ENCODE assay signal across 8 cellular contexts in genomic region chr11:68461284-68461861, GRCh38. TPM values are rescaled to one million over a fixed set of nuclear protein-coding genes. Genes with fewer than 3 reads are reported as not detected.
DNase-seq lines count a peak whose midpoint lies in the region; ATAC-seq and TF ChIP-seq lines count a peak whose summit lies in the region.

No MANE protein-coding gene starts in this region.

- POLR2A ChIA-PET in activated B cell treated with CpG ODN at 0.5 μM for 24 hours (lab: Charles Lee), result no interaction called here

- H3K4me3 Mint-ChIP-seq in HFFc6 (peak overlapping the region; percentile 97), activated B cell treated with CpG ODN at 0.5 μM for 24 hours (peak overlapping the region; percentile 91)

- H3K4me3 ChIP-seq in retinal pigment epithelial cell (ENCODE audit: low read length), result peak overlapping the region; percentile 94

- peak; percentile 24 for DNase-seq in CD1c-positive myeloid dendritic cell (ENCODE audit: extremely low spot score)
- DNase-seq in HFFc6, result no peak
- DNase-seq in activated B cell treated with CpG ODN at 0.5 μM for 24 hours, result no peak
- peak; percentile 40 for DNase-seq in glomerular visceral epithelial cell (ENCODE audit: extremely low spot score)
- DNase-seq in retinal pigment epithelial cell (ENCODE audit: low read depth), result no peak
- no peak for DNase-seq in NCI-H1694 (lab: John Stamatoyannopoulos, UW)
- DNase-seq in GM13977 (ENCODE audit: low spot score), result no peak
- no peak for DNase-seq in activated effector memory CD4-positive, alpha-beta T cell treated with Interleukin-2 at 50 U/mL for 16 hours

- in situ Hi-C loops in GM13977 (cut with MboI; ENCODE audit: low pct_unique_long_range_greater_than_20kb, low sequenced_read_pairs, unreplicated experiment), result no loop called here

- peaks cover 10% of the 10 kb centered on the region for H3K36me3 Mint-ChIP-seq in HFFc6 (ENCODE audit: low read depth)
- H3K36me3 Mint-ChIP-seq in activated B cell treated with CpG ODN at 0.5 μM for 24 hours (ENCODE audit: low read depth), result peaks cover 14% of the 10 kb centered on the region

- CTCF ChIA-PET in activated B cell treated with CpG ODN at 0.5 μM for 24 hours (lab: Charles Lee), result no interaction called here

- intact Hi-C loops in activated B cell treated with CpG ODN at 0.5 μM for 24 hours (cut with micrococcal nuclease), result loop anchor here (2.0 to 10.0 kb wide), 4 partner anchors 377 to 1179 kb away; partner anchors contain the start of genes CCND1 and UNC93B1

- no peak for ATAC-seq in activated B cell treated with CpG ODN at 0.5 μM for 24 hours (ENCODE audit: low read depth)

- H3K27ac Mint-ChIP-seq in HFFc6, result peak overlapping the region; percentile 75
- peak overlapping the region; percentile 79 for H3K27ac Mint-ChIP-seq in activated B cell treated with CpG ODN at 0.5 μM for 24 hours

- no peaks in the 10 kb centered on the region for H3K9me3 Mint-ChIP-seq in HFFc6
- H3K9me3 Mint-ChIP-seq in activated B cell treated with CpG ODN at 0.5 μM for 24 hours, result no peaks in the 10 kb centered on the region

- H3K27me3 Mint-ChIP-seq in HFFc6 (ENCODE audit: insufficient read depth) (peaks cover 6% of the 10 kb centered on the region), activated B cell treated with CpG ODN at 0.5 μM for 24 hours (no peaks in the 10 kb centered on the region)

- peaks cover 40% of the 10 kb centered on the region for H3K4me1 Mint-ChIP-seq in HFFc6 (ENCODE audit: low read depth)
- peaks cover 50% of the 10 kb centered on the region for H3K4me1 Mint-ChIP-seq in activated B cell treated with CpG ODN at 0.5 μM for 24 hours

- TF ChIP-seq CTCF in HFFc6 (IDR thresholded peaks at IDR 0.05), result no peak
- TF ChIP-seq CTCF in activated B cell treated with CpG ODN at 0.5 μM for 24 hours (IDR thresholded peaks at IDR 0.05), result no peak
- no peak for TF ChIP-seq CTCF in retinal pigment epithelial cell (conservative IDR thresholded peaks at IDR 0.05; ENCODE audit: low read depth, low read length)
- no peak for TF ChIP-seq CTCF in GM13977 (IDR thresholded peaks at IDR 0.05; ENCODE audit: extremely low read depth, insufficient read depth, missing control alignments)

RNA-seq across cellular contexts. Expression of gene PPP6R3, which starts 0.8 kb away (rescaled TPM):
- total RNA-seq in HFFc6 (2021; fragmentation: NEBNext Ultra II Directional; extraction: Animal tissue kit (Norgen Biotek cat#: 25700)), result 10 to 100 TPM; 62.5 to 72.0 (median 67.8) TPM
- 127 and 147 TPM in 2 replicates for total RNA-seq in activated B cell treated with CpG ODN at 0.5 μM for 24 hours

Comparison
In these comparisons a context has a peak if more than half of its experiments do, and no peak if none do; other contexts are left out.
1. DNase-seq: peak in CD1c-positive myeloid dendritic cell (single experiment) and glomerular visceral epithelial cell (single experiment); none in HFFc6 (single experiment), activated B cell treated with CpG ODN at 0.5 μM for 24 hours (single experiment), retinal pigment epithelial cell (single experiment), NCI-H1694 (single experiment), GM13977 (single experiment) and activated effector memory CD4-positive, alpha-beta T cell treated with Interleukin-2 at 50 U/mL for 16 hours (single experiment).